In genomic region chr4:808860-809570, GRCh38 we compare ENCODE assay signal across 1 cellular context.
A peak's percentile ranks its signal among the peaks of the same experiment; 100 is the strongest.
TF ChIP-seq lines count a peak whose summit lies in the region.

No MANE protein-coding gene starts in this region.

TF ChIP-seq in HepG2, 621 proteins besides CTCF, POLR2A, EP300 and RAD21 (continued from another document):
- TF ChIP-seq ZBTB33 (CRISPR knock-in tag; IDR thresholded peaks at IDR 0.05), result 0 out of 2 replicates have a peak, but pooled peaks have one; percentile 15
